1 cellular context compared by ENCODE assay signal in the genomic region with DNA sequence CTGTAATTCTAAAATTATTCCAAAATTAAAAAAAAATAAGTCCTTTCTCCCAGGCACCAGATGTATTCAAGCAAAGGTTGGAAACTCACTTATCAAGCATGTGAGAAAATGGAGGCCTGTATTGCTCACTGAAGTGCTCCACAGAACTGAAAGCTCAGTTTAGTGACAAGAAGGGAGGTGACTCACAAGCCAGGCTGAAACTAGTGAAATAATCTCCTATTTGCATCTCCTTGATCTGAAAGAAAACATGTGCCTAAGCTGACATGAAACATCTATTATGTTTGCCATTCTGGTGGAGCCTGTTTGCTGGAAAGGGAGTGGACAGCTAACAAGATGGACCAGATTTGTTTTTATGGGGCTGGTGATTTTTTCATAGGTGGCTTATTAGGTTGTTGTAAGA.
A peak's percentile ranks its signal among the peaks of the same experiment; 100 is the strongest.
TF ChIP-seq lines count a peak whose summit lies in the region.

No MANE protein-coding gene starts in this region.

TF ChIP-seq in K562, 482 proteins besides CTCF, POLR2A, EP300 and RAD21 (continued from another document and continues in another):
- no peak for TF ChIP-seq DIDO1 (tag; IDR thresholded peaks at IDR 0.05; ENCODE audit: low read depth)
- no peak for TF ChIP-seq PURB (CRISPR knock-in tag; IDR thresholded peaks at IDR 0.05; ENCODE audit: low read depth)
- TF ChIP-seq SAP30 (IDR thresholded peaks at IDR 0.05; ENCODE audit: borderline replicate concordance, insufficient read depth, low read depth, low read length, poor library complexity, severe bottlenecking), result no peak
- no peak for TF ChIP-seq DNMT1 (IDR thresholded peaks at IDR 0.05)
- TF ChIP-seq FOXJ2 (tag; IDR thresholded peaks at IDR 0.05), result no peak
- TF ChIP-seq ZNF696 (CRISPR knock-in tag; conservative IDR thresholded peaks at IDR 0.05), result no peak
- no peak for TF ChIP-seq PREB (CRISPR knock-in tag; IDR thresholded peaks at IDR 0.05)
- no peak for TF ChIP-seq ZBTB26 (CRISPR knock-in tag; IDR thresholded peaks at IDR 0.05)
- TF ChIP-seq NCOA4 (IDR thresholded peaks at IDR 0.05; ENCODE audit: partially characterized antibody), result no peak
- no peak for TF ChIP-seq TARDBP (IDR thresholded peaks at IDR 0.05)
- TF ChIP-seq, protein P1, sequence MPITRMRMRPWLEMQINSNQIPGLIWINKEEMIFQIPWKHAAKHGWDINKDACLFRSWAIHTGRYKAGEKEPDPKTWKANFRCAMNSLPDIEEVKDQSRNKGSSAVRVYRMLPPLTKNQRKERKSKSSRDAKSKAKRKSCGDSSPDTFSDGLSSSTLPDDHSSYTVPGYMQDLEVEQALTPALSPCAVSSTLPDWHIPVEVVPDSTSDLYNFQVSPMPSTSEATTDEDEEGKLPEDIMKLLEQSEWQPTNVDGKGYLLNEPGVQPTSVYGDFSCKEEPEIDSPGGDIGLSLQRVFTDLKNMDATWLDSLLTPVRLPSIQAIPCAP (CRISPR knock-in tag; IDR thresholded peaks at IDR 0.05; ENCODE audit: borderline replicate concordance), result no peak
- TF ChIP-seq ZNF232 (CRISPR knock-in tag; IDR thresholded peaks at IDR 0.05), result no peak
- no peak for TF ChIP-seq ZC3H4 (CRISPR knock-in tag; IDR thresholded peaks at IDR 0.05; ENCODE audit: borderline replicate concordance)
- no peak for TF ChIP-seq MLX (CRISPR knock-in tag; conservative IDR thresholded peaks at IDR 0.05)
- no peak for TF ChIP-seq RBM39 (optimal IDR thresholded peaks at IDR 0.05; ENCODE audit: low read depth, low read length)
- no peak for TF ChIP-seq TBL1XR1 (IDR thresholded peaks at IDR 0.05; ENCODE audit: low read length in 2 of 2)
- TF ChIP-seq BRD4 (IDR thresholded peaks at IDR 0.05), result no peak
- TF ChIP-seq, protein P2, sequence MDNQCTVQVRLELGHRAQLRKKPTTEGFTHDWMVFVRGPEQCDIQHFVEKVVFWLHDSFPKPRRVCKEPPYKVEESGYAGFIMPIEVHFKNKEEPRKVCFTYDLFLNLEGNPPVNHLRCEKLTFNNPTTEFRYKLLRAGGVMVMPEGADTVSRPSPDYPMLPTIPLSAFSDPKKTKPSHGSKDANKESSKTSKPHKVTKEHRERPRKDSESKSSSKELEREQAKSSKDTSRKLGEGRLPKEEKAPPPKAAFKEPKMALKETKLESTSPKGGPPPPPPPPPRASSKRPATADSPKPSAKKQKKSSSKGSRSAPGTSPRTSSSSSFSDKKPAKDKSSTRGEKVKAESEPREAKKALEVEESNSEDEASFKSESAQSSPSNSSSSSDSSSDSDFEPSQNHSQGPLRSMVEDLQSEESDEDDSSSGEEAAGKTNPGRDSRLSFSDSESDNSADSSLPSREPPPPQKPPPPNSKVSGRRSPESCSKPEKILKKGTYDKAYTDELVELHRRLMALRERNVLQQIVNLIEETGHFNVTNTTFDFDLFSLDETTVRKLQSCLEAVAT (IDR thresholded peaks at IDR 0.05), result no peak
- no peak for TF ChIP-seq ZNF644 (tag; IDR thresholded peaks at IDR 0.05; ENCODE audit: low read depth)
- TF ChIP-seq, protein P3, sequence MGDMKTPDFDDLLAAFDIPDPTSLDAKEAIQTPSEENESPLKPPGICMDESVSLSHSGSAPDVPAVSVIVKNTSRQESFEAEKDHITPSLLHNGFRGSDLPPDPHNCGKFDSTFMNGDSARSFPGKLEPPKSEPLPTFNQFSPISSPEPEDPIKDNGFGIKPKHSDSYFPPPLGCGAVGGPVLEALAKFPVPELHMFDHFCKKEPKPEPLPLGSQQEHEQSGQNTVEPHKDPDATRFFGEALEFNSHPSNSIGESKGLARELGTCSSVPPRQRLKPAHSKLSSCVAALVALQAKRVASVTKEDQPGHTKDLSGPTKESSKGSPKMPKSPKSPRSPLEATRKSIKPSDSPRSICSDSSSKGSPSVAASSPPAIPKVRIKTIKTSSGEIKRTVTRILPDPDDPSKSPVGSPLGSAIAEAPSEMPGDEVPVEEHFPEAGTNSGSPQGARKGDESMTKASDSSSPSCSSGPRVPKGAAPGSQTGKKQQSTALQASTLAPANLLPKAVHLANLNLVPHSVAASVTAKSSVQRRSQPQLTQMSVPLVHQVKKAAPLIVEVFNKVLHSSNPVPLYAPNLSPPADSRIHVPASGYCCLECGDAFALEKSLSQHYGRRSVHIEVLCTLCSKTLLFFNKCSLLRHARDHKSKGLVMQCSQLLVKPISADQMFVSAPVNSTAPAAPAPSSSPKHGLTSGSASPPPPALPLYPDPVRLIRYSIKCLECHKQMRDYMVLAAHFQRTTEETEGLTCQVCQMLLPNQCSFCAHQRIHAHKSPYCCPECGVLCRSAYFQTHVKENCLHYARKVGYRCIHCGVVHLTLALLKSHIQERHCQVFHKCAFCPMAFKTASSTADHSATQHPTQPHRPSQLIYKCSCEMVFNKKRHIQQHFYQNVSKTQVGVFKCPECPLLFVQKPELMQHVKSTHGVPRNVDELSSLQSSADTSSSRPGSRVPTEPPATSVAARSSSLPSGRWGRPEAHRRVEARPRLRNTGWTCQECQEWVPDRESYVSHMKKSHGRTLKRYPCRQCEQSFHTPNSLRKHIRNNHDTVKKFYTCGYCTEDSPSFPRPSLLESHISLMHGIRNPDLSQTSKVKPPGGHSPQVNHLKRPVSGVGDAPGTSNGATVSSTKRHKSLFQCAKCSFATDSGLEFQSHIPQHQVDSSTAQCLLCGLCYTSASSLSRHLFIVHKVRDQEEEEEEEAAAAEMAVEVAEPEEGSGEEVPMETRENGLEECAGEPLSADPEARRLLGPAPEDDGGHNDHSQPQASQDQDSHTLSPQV (IDR thresholded peaks at IDR 0.05), result peak; percentile 74
- no peak for TF ChIP-seq ZFP36 (IDR thresholded peaks at IDR 0.05; ENCODE audit: low read depth, low read length, partially characterized antibody)
- TF ChIP-seq SLC30A9 (CRISPR knock-in tag; IDR thresholded peaks at IDR 0.05), result no peak
- no peak for TF ChIP-seq AFF4 (CRISPR knock-in tag; IDR thresholded peaks at IDR 0.05)
- TF ChIP-seq HBP1 (CRISPR knock-in tag; IDR thresholded peaks at IDR 0.05), result no peak
- no peak for TF ChIP-seq SETDB1 (IDR thresholded peaks at IDR 0.05; ENCODE audit: low read length)
- TF ChIP-seq FOXK2 (conservative IDR thresholded peaks at IDR 0.05 in 1 of 2, IDR thresholded peaks at IDR 0.05 in 1 of 2; ENCODE audit: low read depth in 2 of 2), result peak in 1 of 2 experiments; percentile 42; a peak in 1 of 4 replicates
- no peak for TF ChIP-seq MAX (CRISPR knock-in tag; IDR thresholded peaks at IDR 0.05)
- TF ChIP-seq MAZ (CRISPR knock-in tag; conservative IDR thresholded peaks at IDR 0.05 in 1 of 2, IDR thresholded peaks at IDR 0.05 in 1 of 2), result no peak
- no peak for TF ChIP-seq ZNF24 (IDR thresholded peaks at IDR 0.05)
- TF ChIP-seq ZNF12 (CRISPR knock-in tag; IDR thresholded peaks at IDR 0.05), result no peak
- no peak for TF ChIP-seq ZNF395 (CRISPR knock-in tag; IDR thresholded peaks at IDR 0.05)
- no peak for TF ChIP-seq PCBP2 (IDR thresholded peaks at IDR 0.05; ENCODE audit: low read depth, low read length, poor library complexity, severe bottlenecking)
- TF ChIP-seq ZNF764 (CRISPR knock-in tag; IDR thresholded peaks at IDR 0.05; ENCODE audit: low read depth), result no peak
- no peak for TF ChIP-seq ZNF77 (CRISPR knock-in tag; IDR thresholded peaks at IDR 0.05)
- TF ChIP-seq SMARCC2 (IDR thresholded peaks at IDR 0.05; ENCODE audit: low read depth), result no peak
